1 cellular context compared by ENCODE assay signal in genomic region chr2:216492951-216493685, GRCh38.
A peak's percentile ranks its signal among the peaks of the same experiment; 100 is the strongest.
TF ChIP-seq lines count a peak whose summit lies in the region.

No MANE protein-coding gene starts in this region.

TF ChIP-seq in SK-N-SH, 30 proteins besides CTCF, POLR2A, EP300 and RAD21 (continued from another document):
- TF ChIP-seq IRF3 (IDR thresholded peaks at IDR 0.05; ENCODE audit: low read depth, low read length) (no peak), YY1 (IDR thresholded peaks at IDR 0.05; ENCODE audit: low read depth) (0 out of 2 replicates have a peak, but pooled peaks have one; percentile 10), FOXM1 (IDR thresholded peaks at IDR 0.05; ENCODE audit: low read depth) (peak; percentile 50; the same call in 1 of the 2 replicates), FOXJ3 (CRISPR knock-in tag; IDR thresholded peaks at IDR 0.05) (no peak), USF1 (IDR thresholded peaks at IDR 0.05; ENCODE audit: borderline replicate concordance, low read depth) (no peak), RCOR1 (IDR thresholded peaks at IDR 0.05; ENCODE audit: low read length) (no peak), MXI1 (IDR thresholded peaks at IDR 0.05; ENCODE audit: low read depth, low read length) (no peak), RXRA (IDR thresholded peaks at IDR 0.05; ENCODE audit: borderline replicate concordance, low read depth) (peak; percentile 45; the same call in 1 of the 2 replicates), PBX3 (IDR thresholded peaks at IDR 0.05) (peak; percentile 73), GATA2 (CRISPR knock-in tag; IDR thresholded peaks at IDR 0.05) (no peak), TEAD4 (IDR thresholded peaks at IDR 0.05; ENCODE audit: borderline replicate concordance, insufficient read depth) (peak; percentile 63; the same call in 1 of the 2 replicates), CHD2 (IDR thresholded peaks at IDR 0.05; ENCODE audit: low read length, partially characterized antibody) (no peak), ZBTB33 (IDR thresholded peaks at IDR 0.05; ENCODE audit: borderline replicate concordance, low read depth) (no peak; the same call in 1 of the 2 replicates), REST (IDR thresholded peaks at IDR 0.05; ENCODE audit: low read depth, low read length) (no peak), SIN3A (IDR thresholded peaks at IDR 0.05; ENCODE audit: borderline replicate concordance, low read depth, low read length) (peak; percentile 70; the same call in 1 of the 2 replicates), SMC3 (IDR thresholded peaks at IDR 0.05; ENCODE audit: low read depth, low read length) (no peak)
TF ChIP-seq in SK-N-SH: peak in this region for 14.
